ENCODE assay signal across 23 cellular contexts in the genomic region with DNA sequence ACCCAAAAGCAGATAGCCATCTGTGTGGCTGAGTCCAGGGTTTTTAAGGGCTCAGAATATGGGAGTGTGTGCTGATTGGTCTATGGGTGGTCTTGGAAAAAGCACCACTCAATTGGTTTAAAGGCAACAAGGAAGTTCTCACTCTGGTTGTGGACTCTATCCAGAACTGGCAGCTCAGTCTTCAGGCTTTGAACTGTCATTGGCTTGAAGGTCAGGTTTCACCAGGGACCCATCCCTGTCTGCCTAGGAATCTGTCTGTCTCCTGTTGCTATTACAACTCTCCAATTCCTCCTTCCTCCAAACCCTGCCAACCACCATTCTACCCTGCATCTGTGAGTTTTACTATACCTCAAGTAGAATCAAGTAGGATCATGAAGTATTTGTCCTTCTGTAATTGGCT.
"Had no signal": no experiment of that assay in that cellular context is flagged by ENCODE, and none has a peak within 500 bp of the region (broad histone marks: within the 10 kb centered on the region; RNA-seq: fewer than 3 reads in every experiment).

No MANE protein-coding gene starts in this region.

- H3K4me1 ChIP-seq: parathyroid adenoma, psoas muscle, right lobe of liver, sigmoid colon, stomach, tibial nerve, upper lobe of right lung, uterus had no signal

- H3K4me3 ChIP-seq: ovary, psoas muscle, right lobe of liver, sigmoid colon, stomach, thoracic aorta, thyroid gland, tibial nerve, upper lobe of right lung, uterus had no signal

- H3K27ac ChIP-seq: ovary, parathyroid adenoma, psoas muscle, right lobe of liver, sigmoid colon, stomach, thoracic aorta, thyroid gland, tibial nerve, upper lobe of right lung, uterus had no signal

- DNase-seq: naive thymus-derived CD4-positive, alpha-beta T cell; natural killer cell; occipital lobe; ovary; posterior cingulate gyrus; psoas muscle; right cardiac atrium; right lobe of liver; sigmoid colon; small intestine; stimulated activated CD4-positive, alpha-beta T cell treated with anti-CD3 and anti-CD28 coated beads, Interleukin-15, amount 100 ng/mL, for 24 hours; stimulated activated CD4-positive, alpha-beta T cell treated with anti-CD3 and anti-CD28 coated beads, Interleukin-2, amount 100 ng/mL, for 24 hours; stimulated activated CD4-positive, alpha-beta T cell treated with anti-CD3 and anti-CD28 coated beads, Interleukin-2, amount 100 ng/mL, for 48 hours; stimulated activated CD4-positive, alpha-beta T cell treated with anti-CD3 and anti-CD28 coated beads, Interleukin-4, amount 100 ng/mL, for 24 hours; stimulated activated naive B cell treated with anti-CD40 and anti-IgM and Interleukin-4, amounts not matched to agents 10 μg/mL and 1 μg/mL and 100 μg/mL, for 72 hours; stimulated activated naive CD4-positive, alpha-beta T cell treated with Interleukin-2 at 50 U/mL for 16 hours; stomach; thyroid gland; upper lobe of right lung; uterus had no signal

- ATAC-seq: naive thymus-derived CD4-positive, alpha-beta T cell; natural killer cell; psoas muscle; right lobe of liver; stimulated activated naive B cell treated with anti-CD40 and anti-IgM and Interleukin-4, amounts not matched to agents 10 μg/mL and 1 μg/mL and 100 μg/mL, for 72 hours had no signal

- H3K36me3 ChIP-seq: ovary, right lobe of liver, sigmoid colon, stomach, thoracic aorta, thyroid gland, tibial nerve, upper lobe of right lung, uterus had no signal

- H2AFZ ChIP-seq: parathyroid adenoma had no signal

- H3K9ac ChIP-seq: parathyroid adenoma had no signal

- H3K9me3 ChIP-seq: ovary, psoas muscle, right lobe of liver, sigmoid colon, stomach, thoracic aorta, thyroid gland, tibial nerve, upper lobe of right lung, uterus had no signal

- H3K27me3 ChIP-seq: ovary, right lobe of liver, sigmoid colon, stomach, thyroid gland, tibial nerve, upper lobe of right lung, uterus had no signal

- H3K79me2 ChIP-seq: parathyroid adenoma had no signal

- FAIRE-seq: small intestine had no signal
